Comparison of ENCODE assay signal across 8 cellular contexts in genomic region chr11:118437736-118438125, GRCh38. TPM values are rescaled to one million over a fixed set of nuclear protein-coding genes. Genes with fewer than 3 reads are reported as not detected.
DNase-seq lines count a peak whose midpoint lies in the region; ATAC-seq and TF ChIP-seq lines count a peak whose summit lies in the region.

No MANE protein-coding gene starts in this region.

- intact Hi-C loops in left lung (cut with DNase I): no loop called here

- TF ChIP-seq CTCF in brain microvascular endothelial cell (IDR thresholded peaks at IDR 0.05; ENCODE audit: low read depth, low read length, missing control alignments) (no peak), left lung (IDR thresholded peaks at IDR 0.05) (no peak)

- H3K9me3 ChIP-seq in left lung: no peaks in the 10 kb centered on the region

- ATAC-seq in left lung (no peak), HG03520 (IDR thresholded peaks at IDR 0.05; ENCODE audit: unreplicated experiment) (no peak), HG03159 (IDR thresholded peaks at IDR 0.05; ENCODE audit: unreplicated experiment) (no peak)

- in situ Hi-C loops in brain microvascular endothelial cell (cut with HindIII; ENCODE audit: low pct_ligation_motif_present, low sequenced_read_pairs): no loop called here

- H3K4me3 ChIP-seq in brain microvascular endothelial cell (ENCODE audit: low read depth, low read length) (peak overlapping the region; percentile 74), left lung (peak overlapping the region; percentile 91 to 99)

- DNase-seq in activated gamma-delta T cell treated with Interleukin-2 at 50 U/mL for 16 hours (peak; percentile 19), activated gamma-delta T cell (lab: John Stamatoyannopoulos, UW) (no peak), SHP77 treated with DMSO at 0.1 percent for 48 hours (lab: John Stamatoyannopoulos, UW) (peak; percentile 7), brain microvascular endothelial cell (no peak), left lung (peak in 1 of 2 donors; percentile 40)
- DNase-seq in stimulated activated CD4-positive, alpha-beta T cell treated with anti-CD3 and anti-CD28 coated beads, Interleukin-4, amount 100 ng/mL, for 4 hours: peak; percentile 11 to 19

- no peaks in the 10 kb centered on the region for H3K27me3 ChIP-seq in brain microvascular endothelial cell (replicated peaks)
- no peaks in the 10 kb centered on the region for H3K27me3 ChIP-seq in left lung

- no peaks in the 10 kb centered on the region for H3K36me3 ChIP-seq in brain microvascular endothelial cell (replicated peaks)
- no peaks in the 10 kb centered on the region for H3K36me3 ChIP-seq in left lung

- H3K4me1 ChIP-seq in left lung: peaks cover 34 to 59% of the 10 kb centered on the region in 2 donors

- H3K27ac ChIP-seq in brain microvascular endothelial cell (peak overlapping the region; percentile 65), left lung (peak overlapping the region; percentile 83 to 86)

RNA-seq across cellular contexts. Expression of gene KMT2A, which starts 1.4 kb away (rescaled TPM):
- total RNA-seq in left lung: 10 to 100 TPM; 45.8 to 52.9 TPM

RNA-seq across cellular contexts. Expression of gene ATP5MG, which starts 36.3 kb away (rescaled TPM):
- 100 to 1,000 TPM; 151 to 155 TPM for total RNA-seq in left lung

Comparison
In these comparisons a context has a peak if more than half of its experiments do, and no peak if none do; other contexts are left out.
1. DNase-seq: peak in activated gamma-delta T cell treated with Interleukin-2 at 50 U/mL for 16 hours (single experiment), SHP77 treated with DMSO at 0.1 percent for 48 hours (single experiment) and stimulated activated CD4-positive, alpha-beta T cell treated with anti-CD3 and anti-CD28 coated beads, Interleukin-4, amount 100 ng/mL, for 4 hours (2 of 2); none in activated gamma-delta T cell (single experiment) and brain microvascular endothelial cell (single experiment).